In the genomic region with DNA sequence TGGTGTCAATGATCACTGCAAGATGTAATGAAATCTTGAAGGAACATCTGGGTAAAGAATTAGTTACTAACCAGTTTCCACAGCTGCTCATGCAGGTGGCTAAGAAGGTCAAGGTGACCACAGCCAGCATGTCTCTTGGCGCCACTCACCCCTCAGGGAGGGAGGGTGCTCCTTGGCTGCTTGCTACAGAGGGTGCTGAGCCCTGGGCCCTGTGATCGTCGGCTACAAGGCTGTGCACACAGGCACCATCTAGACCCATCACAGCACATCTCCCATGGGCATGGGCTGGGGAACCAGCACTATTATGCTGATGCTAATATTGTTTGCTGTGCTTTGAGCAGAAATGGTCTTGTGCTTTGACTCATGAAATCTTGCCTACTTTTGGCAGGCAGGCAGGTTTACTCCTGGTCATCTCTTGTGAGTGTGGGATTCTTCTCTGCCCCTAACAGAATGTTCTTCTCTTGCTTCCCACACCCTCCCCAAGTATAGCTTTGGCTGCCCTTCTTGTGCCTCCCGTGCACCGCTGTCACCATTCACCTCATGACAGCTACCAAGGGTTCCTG, we compare ENCODE assay signal across 12 cellular contexts. TPM values are rescaled to one million over a fixed set of nuclear protein-coding genes. Genes with fewer than 3 reads are reported as not detected.
DNase-seq lines count a peak whose midpoint lies in the region; ATAC-seq and TF ChIP-seq lines count a peak whose summit lies in the region.
"Had no signal": no experiment of that assay in that cellular context is flagged by ENCODE, and none has a peak within 500 bp of the region (broad histone marks: within the 10 kb centered on the region; RNA-seq: fewer than 3 reads in every experiment).

No MANE protein-coding gene starts in this region.

- H3K4me1 Mint-ChIP-seq in brain (peaks cover 18% of the 10 kb centered on the region), osteocyte (ENCODE audit: unreplicated experiment) (peaks cover 21% of the 10 kb centered on the region)
- H3K4me1 Mint-ChIP-seq in activated naive CD8-positive, alpha-beta T cell treated with anti-CD3 and anti-CD28 coated beads for 36 hours: peaks cover 8% of the 10 kb centered on the region

- H3K27me3 Mint-ChIP-seq in brain (no peaks in the 10 kb centered on the region), osteocyte (ENCODE audit: unreplicated experiment) (no peaks in the 10 kb centered on the region)
- H3K27me3 Mint-ChIP-seq in activated naive CD8-positive, alpha-beta T cell treated with anti-CD3 and anti-CD28 coated beads for 36 hours: no peaks in the 10 kb centered on the region
- H3K27me3 Mint-ChIP-seq: activated naive CD8-positive, alpha-beta T cell had no signal

- TF ChIP-seq CTCF in brain (conservative IDR thresholded peaks at IDR 0.05): no peak
- no peak for TF ChIP-seq CTCF in osteocyte (IDR thresholded peaks at IDR 0.05)

- peak overlapping the region in 4 of 5 experiments; percentile 37 to 76 (median 52) for H3K27ac Mint-ChIP-seq in brain
- no peak overlapping the region for H3K27ac Mint-ChIP-seq in osteocyte (ENCODE audit: unreplicated experiment)
- no peak overlapping the region for H3K27ac Mint-ChIP-seq in activated naive CD8-positive, alpha-beta T cell treated with anti-CD3 and anti-CD28 coated beads for 36 hours
- H3K27ac Mint-ChIP-seq: activated naive CD8-positive, alpha-beta T cell had no signal

- peak overlapping the region in 1 of 5 experiments; percentile 28 for H3K4me3 Mint-ChIP-seq in brain
- H3K4me3 Mint-ChIP-seq in osteocyte (ENCODE audit: unreplicated experiment): no peak overlapping the region
- H3K4me3 Mint-ChIP-seq in activated naive CD8-positive, alpha-beta T cell treated with anti-CD3 and anti-CD28 coated beads for 36 hours: no peak overlapping the region
- H3K4me3 Mint-ChIP-seq: activated naive CD8-positive, alpha-beta T cell had no signal

- H3K36me3 Mint-ChIP-seq in brain (peaks cover 54% of the 10 kb centered on the region), osteocyte (ENCODE audit: unreplicated experiment) (peaks cover 18% of the 10 kb centered on the region)
- peaks cover 6% of the 10 kb centered on the region for H3K36me3 Mint-ChIP-seq in activated naive CD8-positive, alpha-beta T cell treated with anti-CD3 and anti-CD28 coated beads for 36 hours

- ATAC-seq in GM18909 (IDR thresholded peaks at IDR 0.05; ENCODE audit: poor library complexity, unreplicated experiment): peak; percentile 78
- ATAC-seq in HG02973 (IDR thresholded peaks at IDR 0.05; ENCODE audit: unreplicated experiment): peak; percentile 58

- no peaks in the 10 kb centered on the region for H3K9me3 Mint-ChIP-seq in brain
- H3K9me3 Mint-ChIP-seq in osteocyte (ENCODE audit: unreplicated experiment): no peaks in the 10 kb centered on the region
- no peaks in the 10 kb centered on the region for H3K9me3 Mint-ChIP-seq in activated naive CD8-positive, alpha-beta T cell treated with anti-CD3 and anti-CD28 coated beads for 36 hours

- DNase-seq in osteocyte (ENCODE audit: extremely low spot score, unreplicated experiment): peak; percentile 63
- no peak for DNase-seq in NCI-H510A treated with DMSO at 0.1 percent for 48 hours (lab: John Stamatoyannopoulos, UW)
- DNase-seq in activated naive CD8-positive, alpha-beta T cell treated with anti-CD3 and anti-CD28 coated beads for 36 hours: no peak
- DNase-seq in HCEC 1CT: no peak
- DNase-seq in effector CD4-positive, alpha-beta T cell: no peak
- DNase-seq: BE2C, NCI-H1930, uterus had no signal

RNA-seq across cellular contexts. Expression of a gene that starts 36.4 kb away (rescaled TPM):
- 19.8 TPM for polyA plus RNA-seq in brain (ENCODE audit: insufficient read depth, low read depth, low replicate concordance)
- 31.9 and 32.3 TPM in 2 replicates for total RNA-seq in osteocyte
- 10 to 100 TPM; 24.5 to 27.3 TPM for total RNA-seq in activated naive CD8-positive, alpha-beta T cell treated with anti-CD3 and anti-CD28 coated beads for 36 hours

RNA-seq across cellular contexts. Expression of a gene that starts 38.0 kb away (rescaled TPM):
- 97.4 TPM for polyA plus RNA-seq in brain (ENCODE audit: insufficient read depth, low read depth, low replicate concordance)
- total RNA-seq in osteocyte: 23.4 and 24.0 TPM in 2 replicates
- 10 to 100 TPM; 10.3 to 11.2 TPM for total RNA-seq in activated naive CD8-positive, alpha-beta T cell treated with anti-CD3 and anti-CD28 coated beads for 36 hours

Comparison
In these comparisons a context has a peak if more than half of its experiments do, and no peak if none do; other contexts are left out.
1. H3K27ac Mint-ChIP-seq: peak in brain (4 of 5); none in osteocyte (single experiment) and activated naive CD8-positive, alpha-beta T cell treated with anti-CD3 and anti-CD28 coated beads for 36 hours (single experiment).